ENCODE assay signal across 30 cellular contexts in genomic region chr2:76073992-76074604, GRCh38.
"Had no signal": no experiment of that assay in that cellular context is flagged by ENCODE, and none has a peak within 500 bp of the region (broad histone marks: within the 10 kb centered on the region; RNA-seq: fewer than 3 reads in every experiment).

No MANE protein-coding gene starts in this region.

- H3K4me3 ChIP-seq: adrenal gland, body of pancreas, esophagus muscularis mucosa, gastroesophageal sphincter had no signal

- ATAC-seq: activated CD4-positive, CD25-positive, alpha-beta regulatory T cell treated with anti-CD3 and anti-CD28 coated beads, Interleukin-2, amount 50 U/mL, for 24 hours; activated CD8-positive, alpha-beta memory T cell treated with anti-CD3 and anti-CD28 coated beads, Interleukin-2, amount 10 ng/mL, durations not matched to agents 7 days and 5 days; activated CD8-positive, alpha-beta T cell treated with anti-CD3 and anti-CD28 coated beads, Interleukin-2, amount 10 ng/mL, durations not matched to agents 7 days and 5 days; activated naive CD8-positive, alpha-beta T cell treated with anti-CD3 and anti-CD28 coated beads, Interleukin-2, amount 50 U/mL, for 24 hours; body of pancreas; effector memory CD8-positive, alpha-beta T cell; foreskin keratinocyte; gastroesophageal sphincter; T-helper 17 cell had no signal

- H3K27ac ChIP-seq: adrenal gland, body of pancreas, esophagus muscularis mucosa, foreskin keratinocyte, gastroesophageal sphincter, WERI-Rb-1 had no signal

- H3K36me3 ChIP-seq: adrenal gland, esophagus muscularis mucosa, gastroesophageal sphincter, WERI-Rb-1 had no signal

- H3K9me3 ChIP-seq: adrenal gland, body of pancreas, esophagus muscularis mucosa had no signal

- DNase-seq: activated B cell treated with CpG ODN at 0.5 μM for 24 hours; activated CD4-positive, alpha-beta memory T cell treated with anti-CD3 and anti-CD28 coated beads for 36 hours; activated CD4-positive, alpha-beta T cell treated with anti-CD3 and anti-CD28 coated beads for 48 hours; activated CD8-positive, alpha-beta memory T cell treated with anti-CD3 and anti-CD28 coated beads, Interleukin-2, amount 10 ng/mL, durations not matched to agents 7 days and 5 days; activated CD8-positive, alpha-beta memory T cell treated with anti-CD3 and anti-CD28 coated beads, Interleukin-2, amount 50 U/mL, for 4 hours; activated CD8-positive, alpha-beta T cell treated with anti-CD3 and anti-CD28 coated beads, Interleukin-2, amount 10 ng/mL, durations not matched to agents 7 days and 5 days; activated effector memory CD4-positive, alpha-beta T cell treated with anti-CD3 and anti-CD28 coated beads, Interleukin-2, amount 50 U/mL, for 16 hours; activated naive CD4-positive, alpha-beta T cell treated with anti-CD3 and anti-CD28 coated beads for 36 hours; activated naive CD8-positive, alpha-beta T cell treated with anti-CD3 and anti-CD28 coated beads for 36 hours; activated naive CD8-positive, alpha-beta T cell treated with anti-CD3 and anti-CD28 coated beads, Interleukin-2, amount 50 U/mL, for 24 hours; activated T-cell treated with anti-CD3 and anti-CD28 coated beads, Interleukin-2, amount 50 U/mL, for 1 hour; activated T-cell treated with anti-CD3 and anti-CD28 coated beads, Interleukin-2, amount 50 U/mL, for 48 hours; adrenal gland; amygdala; aorta; body of pancreas; caudate nucleus; cortex of kidney; dermis blood vessel endothelial cell; effector CD4-positive, alpha-beta T cell; effector memory CD8-positive, alpha-beta T cell; erythroblast; foreskin keratinocyte; head of caudate nucleus; T-helper 17 cell; T1000; WERI-Rb-1 had no signal

- H3K27me3 ChIP-seq: adrenal gland, body of pancreas, esophagus muscularis mucosa, foreskin keratinocyte, gastroesophageal sphincter had no signal

- H3K4me1 ChIP-seq: adrenal gland, body of pancreas, esophagus muscularis mucosa, foreskin keratinocyte, gastroesophageal sphincter had no signal
